Comparison of ENCODE assay signal across 12 cellular contexts in the genomic region with DNA sequence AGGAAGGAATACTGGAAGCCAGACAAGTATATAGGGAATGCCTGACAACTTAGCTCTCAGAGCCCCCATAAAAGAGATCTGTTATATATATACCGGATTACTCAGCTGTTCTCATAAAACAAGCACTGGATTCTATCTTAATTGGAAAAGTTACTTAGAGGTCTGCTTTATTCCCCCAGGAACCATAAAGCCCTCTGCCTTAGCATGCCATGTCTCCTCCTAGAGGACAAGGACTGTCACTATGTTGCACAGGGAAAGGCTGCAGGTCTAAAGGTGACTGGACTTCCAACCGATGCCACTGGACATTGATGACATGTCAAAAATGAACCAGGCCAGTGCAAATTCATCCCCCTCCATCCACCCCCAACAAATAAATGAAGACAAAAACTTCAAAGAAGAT. TPM values are rescaled to one million over a fixed set of nuclear protein-coding genes. Genes with fewer than 3 reads are reported as not detected.
DNase-seq lines count a peak whose midpoint lies in the region; ATAC-seq and TF ChIP-seq lines count a peak whose summit lies in the region.
"Had no signal": no experiment of that assay in that cellular context is flagged by ENCODE, and none has a peak within 500 bp of the region (broad histone marks: within the 10 kb centered on the region; RNA-seq: fewer than 3 reads in every experiment).

No MANE protein-coding gene starts in this region.

- peak; percentile 27 for TF ChIP-seq CTCF in astrocyte of the cerebellum (IDR thresholded peaks at IDR 0.05; ENCODE audit: low read depth, low read length, missing control alignments)
- TF ChIP-seq CTCF in nephron (IDR thresholded peaks at IDR 0.05; ENCODE audit: unreplicated experiment in 3 of 3), result peak in 2 of 3 experiments; percentile 26 to 45

- intact Hi-C loops in left colon (cut with DNase I, micrococcal nuclease), result no loop called here

- DNase-seq in ELR (ENCODE audit: low read depth) (peak; percentile 23), HT-29 (ENCODE audit: low spot score) (peak; percentile 13), astrocyte of the cerebellum (ENCODE audit: low read depth) (no peak), left colon (no peak)
- no peak for DNase-seq in effector CD4-positive, alpha-beta T cell
- DNase-seq: activated T-cell treated with anti-CD3 and anti-CD28 coated beads, Interleukin-2, amount 50 U/mL, for 48 hours; caudate nucleus; stimulated activated CD4-positive, alpha-beta T cell treated with anti-CD3 and anti-CD28 coated beads, Interleukin-2, amount 100 ng/mL, for 24 hours; substantia nigra had no signal

- in situ Hi-C loops in astrocyte of the cerebellum (cut with HindIII; ENCODE audit: low sequenced_read_pairs), result no loop called here

- peaks cover 8% of the 10 kb centered on the region for H3K36me3 Mint-ChIP-seq in nephron (ENCODE audit: low read depth)
- H3K36me3 Mint-ChIP-seq: natural killer cell treated with Interleukin-12 subunit alpha and Interleukin-12 subunit beta and Interleukin-15 and Interleukin-18, amount 100 ng/mL, for 72 hours had no signal

- ATAC-seq in GM19324 (IDR thresholded peaks at IDR 0.05; ENCODE audit: low FRiP score, unreplicated experiment), result no peak
- ATAC-seq in left colon, result no peak
- ATAC-seq: natural killer cell treated with Interleukin-12 subunit alpha and Interleukin-12 subunit beta and Interleukin-15 and Interleukin-18, amount 100 ng/mL, for 72 hours had no signal

- peaks cover 40% of the 10 kb centered on the region for H3K4me1 Mint-ChIP-seq in nephron

- no peak overlapping the region for H3K27ac Mint-ChIP-seq in nephron

- H3K4me3 Mint-ChIP-seq in nephron, result no peak overlapping the region
- H3K4me3 Mint-ChIP-seq: natural killer cell treated with Interleukin-12 subunit alpha and Interleukin-12 subunit beta and Interleukin-15 and Interleukin-18, amount 100 ng/mL, for 72 hours had no signal

- H3K4me3 ChIP-seq in astrocyte of the cerebellum (ENCODE audit: low read depth, low read length), result no peak overlapping the region

- H3K27me3 Mint-ChIP-seq in nephron (ENCODE audit: low read depth), result peaks cover 16% of the 10 kb centered on the region
- H3K27me3 Mint-ChIP-seq: natural killer cell treated with Interleukin-12 subunit alpha and Interleukin-12 subunit beta and Interleukin-15 and Interleukin-18, amount 100 ng/mL, for 72 hours had no signal

- no peaks in the 10 kb centered on the region for H3K9me3 Mint-ChIP-seq in nephron
- H3K9me3 Mint-ChIP-seq: natural killer cell treated with Interleukin-12 subunit alpha and Interleukin-12 subunit beta and Interleukin-15 and Interleukin-18, amount 100 ng/mL, for 72 hours had no signal

RNA-seq across cellular contexts. Expression of gene EXOC2, which starts 6.4 kb away (rescaled TPM):
- 10.1 and 11.6 TPM in 2 replicates for total RNA-seq in HT-29 (2014; rRNA removed; shearing (Covaris generic))
- 10 to 100 TPM; 13.9 to 17.6 TPM for total RNA-seq in left colon

RNA-seq across cellular contexts. Expression of gene HUS1B, which starts 29.6 kb away (rescaled TPM):
- total RNA-seq in HT-29 (2014; rRNA removed; shearing (Covaris generic)), result 1.1 TPM in 1 of 2 replicates, not detected in the other
- total RNA-seq in left colon, result under 1 TPM; 0.34 to 0.95 TPM

Comparison
In these comparisons a context has a peak if more than half of its experiments do, and no peak if none do; other contexts are left out.
1. DNase-seq: peak in ELR (single experiment) and HT-29 (single experiment); none in astrocyte of the cerebellum (single experiment), effector CD4-positive, alpha-beta T cell (single experiment) and left colon (0 of 2).